In genomic region chr3:52310861-52311566, GRCh38 we compare ENCODE assay signal across 10 cellular contexts.
DNase-seq lines count a peak whose midpoint lies in the region; ATAC-seq lines count a peak whose summit lies in the region.
"Had no signal": no experiment of that assay in that cellular context is flagged by ENCODE, and none has a peak within 500 bp of the region (broad histone marks: within the 10 kb centered on the region; RNA-seq: fewer than 3 reads in every experiment).

No MANE protein-coding gene starts in this region.

- DNase-seq in NK-92 treated with Interleukin-12 subunit alpha and Interleukin-12 subunit beta, amount 100 ng/mL, for 24 hours (lab: John Stamatoyannopoulos, UW), result peak; percentile 62
- DNase-seq in NK-92 (lab: John Stamatoyannopoulos, UW; ENCODE audit: unreplicated experiment), result no peak
- peak; percentile 2 for DNase-seq in activated naive CD8-positive, alpha-beta T cell treated with anti-CD3 and anti-CD28 coated beads, Interleukin-2, amount 50 U/mL, for 16 hours (ENCODE audit: low read depth, low spot score)
- peak; percentile 15 to 16 for DNase-seq in stimulated activated CD8-positive, alpha-beta memory T cell treated with anti-CD3 and anti-CD28 coated beads, Interleukin-4, amount 100 ng/mL, for 1 hour (ENCODE audit: low read depth in 2 of 2, low spot score in 1 of 2)
- DNase-seq in SHP77 (lab: John Stamatoyannopoulos, UW), result no peak
- DNase-seq: NCI-H82, trophoblast cell had no signal

- ATAC-seq in HG03442 (IDR thresholded peaks at IDR 0.05; ENCODE audit: unreplicated experiment), result peak; percentile 38
- no peak for ATAC-seq in HG03039 (IDR thresholded peaks at IDR 0.05; ENCODE audit: unreplicated experiment)
- ATAC-seq in GM21576 (IDR thresholded peaks at IDR 0.05; ENCODE audit: unreplicated experiment), result no peak

Comparison
In these comparisons a context has a peak if more than half of its experiments do, and no peak if none do; other contexts are left out.
1. DNase-seq: peak in NK-92 treated with Interleukin-12 subunit alpha and Interleukin-12 subunit beta, amount 100 ng/mL, for 24 hours (single experiment), activated naive CD8-positive, alpha-beta T cell treated with anti-CD3 and anti-CD28 coated beads, Interleukin-2, amount 50 U/mL, for 16 hours (single experiment) and stimulated activated CD8-positive, alpha-beta memory T cell treated with anti-CD3 and anti-CD28 coated beads, Interleukin-4, amount 100 ng/mL, for 1 hour (2 of 2); none in NK-92 (single experiment) and SHP77 (0 of 2).